Comparison of ENCODE assay signal across 29 cellular contexts in genomic region chr20:49980140-49981008, GRCh38. TPM values are rescaled to one million over a fixed set of nuclear protein-coding genes. Genes with fewer than 3 reads are reported as not detected.
A peak's percentile ranks its signal among the peaks of the same experiment; 100 is the strongest.
DNase-seq lines count a peak whose midpoint lies in the region; ATAC-seq, FAIRE-seq and TF ChIP-seq lines count a peak whose summit lies in the region.
"Had no signal": no experiment of that assay in that cellular context is flagged by ENCODE, and none has a peak within 500 bp of the region (broad histone marks: within the 10 kb centered on the region; RNA-seq: fewer than 3 reads in every experiment).

No MANE protein-coding gene starts in this region.

- CTCF ChIA-PET in K562 (lab: Yijun Ruan, JAX; ENCODE audit: low intra/inter-chr PET ratio) (interaction anchor here (1.9 to 8.4 kb wide), 3 partner anchors 90 to 189 kb away, joined by 13 to 100 read pairs (median 18); no protein-coding TSS in a partner anchor), A673 (lab: Charles Lee) (interaction anchor here (0.6 to 2.5 kb wide), 4 partner anchors 89 to 199 kb away, joined by 3 to 12 read pairs (median 3); no protein-coding TSS in a partner anchor)

- H3K36me3 Mint-ChIP-seq in nephron progenitor cell (ENCODE audit: low read depth) = peaks cover 6% of the 10 kb centered on the region
- H3K36me3 Mint-ChIP-seq: natural killer cell had no signal

- peaks cover 57% of the 10 kb centered on the region for H3K4me1 Mint-ChIP-seq in nephron progenitor cell

- no peaks in the 10 kb centered on the region for H3K9me3 ChIP-seq in K562 (replicated peaks; ENCODE audit: control insufficient read depth, insufficient read depth, low read depth, low read length)
- no peaks in the 10 kb centered on the region for H3K9me3 ChIP-seq in A673 (ENCODE audit: low read depth, low read length, poor library complexity, severe bottlenecking)
- no peaks in the 10 kb centered on the region for H3K9me3 ChIP-seq in tibial nerve
- H3K9me3 ChIP-seq: ovary, SJCRH30, transverse colon had no signal

- in situ Hi-C loops in K562 (cut with MboI) = loop anchor here (5.0 kb wide), 2 partner anchors 92 to 187 kb away; no protein-coding TSS in a partner anchor

- FAIRE-seq in K562 (lab: Jason Lieb, UNC) = no peak
- FAIRE-seq: small intestine had no signal

- no peak overlapping the region for H3K4me2 ChIP-seq in K562 (ENCODE audit: insufficient read depth, low read length)

- TF ChIP-seq POLR2A in K562 (conservative IDR thresholded peaks at IDR 0.05) (no peak), tibial nerve (IDR thresholded peaks at IDR 0.05) (no peak)

- H3K9me3 Mint-ChIP-seq in nephron progenitor cell = no peaks in the 10 kb centered on the region
- H3K9me3 Mint-ChIP-seq: activated naive CD8-positive, alpha-beta T cell treated with anti-CD3 and anti-CD28 coated beads, Interleukin-2, amount 50 U/mL, for 24 hours; natural killer cell; T-helper 1 cell treated with Interleukin-12 subunit alpha and Interleukin-12 subunit beta and Interleukin-4 antibody, amounts not matched to agents 30 μg/mL and 1 μg/mL, for 36 hours had no signal

- WGBS in K562 (ENCODE audit: insufficient coverage, low coverage, missing lambda C conversion rate) = 81% methylated on average over 10 of the region's 11 CpGs
- WGBS in tibial nerve, 2 donors = 75 to 78% methylated on average over 11 of the region's 11 CpGs

- peak overlapping the region; percentile 98 for H2AFZ ChIP-seq in K562 (ENCODE audit: low read depth, low read length)

- H3K27me3 ChIP-seq in H7 (ENCODE audit: control insufficient read depth, insufficient read depth, low read length) (peaks cover 17% of the 10 kb centered on the region), K562 (ENCODE audit: control insufficient read depth in 2 of 2, insufficient read depth in 2 of 2, low read length in 2 of 2) (no peaks in the 10 kb centered on the region), A673 (replicated peaks; ENCODE audit: insufficient read depth, low read depth, low read length, poor library complexity) (no peaks in the 10 kb centered on the region), tibial nerve (no peaks in the 10 kb centered on the region)
- H3K27me3 ChIP-seq: BE2C, ovary, SJCRH30 had no signal

- peaks cover 26% of the 10 kb centered on the region for H3K79me2 ChIP-seq in K562 (ENCODE audit: control insufficient read depth, insufficient read depth, low read length)

- BruUV-seq in K562 (replicated peaks; lab: Mats Ljungman, UMichigan) (no TSS peak), A673 (replicated peaks; lab: Mats Ljungman, UMichigan) (no TSS peak)

- H3K36me3 ChIP-seq in H7 (replicated peaks; ENCODE audit: control insufficient read depth, insufficient read depth, low read length) = peaks cover 2% of the 10 kb centered on the region
- peaks cover 18% of the 10 kb centered on the region; the same call in 2 of the 3 replicates for H3K36me3 ChIP-seq in K562 (ENCODE audit: control insufficient read depth, insufficient read depth, low read length)
- H3K36me3 ChIP-seq in A673 (ENCODE audit: insufficient read depth, low read length, poor library complexity, severe bottlenecking) = no peaks in the 10 kb centered on the region
- H3K36me3 ChIP-seq in tibial nerve = no peaks in the 10 kb centered on the region
- H3K36me3 ChIP-seq: ovary, transverse colon had no signal

- TF ChIP-seq CTCF in K562 (IDR thresholded peaks at IDR 0.05 in 2 of 3, conservative IDR thresholded peaks at IDR 0.05 in 1 of 3; ENCODE audit: insufficient read depth in 2 of 3, low read depth in 1 of 3, low read length in 3 of 3) = no peak
- TF ChIP-seq CTCF in nephron progenitor cell (IDR thresholded peaks at IDR 0.05) = no peak
- TF ChIP-seq CTCF in A673 (conservative IDR thresholded peaks at IDR 0.05; ENCODE audit: low read depth, low read length) = no peak
- TF ChIP-seq CTCF in tibial nerve (IDR thresholded peaks at IDR 0.05) = no peak

- intact Hi-C loops in K562 (cut with micrococcal nuclease) = loop anchor here (10.0 kb wide), 1 partner anchor 484 kb away; no protein-coding TSS in a partner anchor
- intact Hi-C loops in A673 (cut with micrococcal nuclease; ENCODE audit: unreplicated experiment) = loop anchor here (5.0 kb wide), 1 partner anchor 482 kb away; no protein-coding TSS in a partner anchor

- TF ChIP-seq RAD21 in K562 (CRISPR knock-in tag; conservative IDR thresholded peaks at IDR 0.05 in 1 of 2, IDR thresholded peaks at IDR 0.05 in 1 of 2) = no peak

- H3K4me3 ChIP-seq in H7 (ENCODE audit: insufficient read depth, low read depth, low read length) = no peak overlapping the region
- no peak overlapping the region for H3K4me3 ChIP-seq in K562
- no peak overlapping the region for H3K4me3 ChIP-seq in A673 (ENCODE audit: low read depth, low read length, poor library complexity, severe bottlenecking)
- H3K4me3 ChIP-seq in tibial nerve = no peak overlapping the region
- H3K4me3 ChIP-seq: ovary, SJCRH30, transverse colon had no signal

- ATAC-seq in K562 = no peak
- ATAC-seq: activated CD8-positive, alpha-beta T cell treated with anti-CD3 and anti-CD28 coated beads, Interleukin-2, amount 10 ng/mL, durations not matched to agents 7 days and 5 days; activated naive CD8-positive, alpha-beta T cell treated with anti-CD3 and anti-CD28 coated beads, Interleukin-2, amount 50 U/mL, for 24 hours; natural killer cell had no signal

- no peak for TF ChIP-seq EP300 in K562 (IDR thresholded peaks at IDR 0.05; ENCODE audit: low read length)
- TF ChIP-seq EP300 in tibial nerve (IDR thresholded peaks at IDR 0.05) = no peak

- H3K4me1 ChIP-seq in K562 (replicated peaks in 1 of 2; ENCODE audit: control insufficient read depth in 2 of 2, insufficient read depth in 2 of 2, low read length in 2 of 2) (peaks cover 55 to 58% of the 10 kb centered on the region in 2 experiments), A673 (ENCODE audit: insufficient read depth, low read length, poor library complexity, severe bottlenecking) (peaks cover 33% of the 10 kb centered on the region), tibial nerve (peaks cover 0 to 56% (median 15%) of the 10 kb centered on the region in 4 donors)

- POLR2A ChIA-PET in K562 (lab: Yijun Ruan, JAX) (interaction anchor here (0.7 to 1.1 kb wide), 4 partner anchors 91 to 624 kb away, joined by 3 to 5 read pairs (median 3); no protein-coding TSS in a partner anchor), A673 (lab: Charles Lee; ENCODE audit: low non-redundant PET) (no interaction called here)

- H3K4me3 Mint-ChIP-seq in nephron progenitor cell = peak overlapping the region; percentile 54
- H3K4me3 Mint-ChIP-seq: activated CD8-positive, alpha-beta T cell treated with anti-CD3 and anti-CD28 coated beads, Interleukin-2, amount 10 ng/mL, durations not matched to agents 7 days and 5 days; activated naive CD8-positive, alpha-beta T cell treated with anti-CD3 and anti-CD28 coated beads, Interleukin-2, amount 50 U/mL, for 24 hours; natural killer cell; T-helper 1 cell treated with Interleukin-12 subunit alpha and Interleukin-12 subunit beta and Interleukin-4 antibody, amounts not matched to agents 30 μg/mL and 1 μg/mL, for 36 hours had no signal

- no peaks in the 10 kb centered on the region; the same call in 1 of the 2 replicates for H4K20me1 ChIP-seq in K562 (replicated peaks; ENCODE audit: control insufficient read depth, insufficient read depth, low read length)

- H3K27me3 Mint-ChIP-seq in nephron progenitor cell (ENCODE audit: low read depth, poor library complexity) = peaks cover 14% of the 10 kb centered on the region

- H3K9me1 ChIP-seq in K562 (ENCODE audit: control insufficient read depth, insufficient read depth, low read length) = no peaks in the 10 kb centered on the region

- peak overlapping the region; percentile 34; the same call in 1 of the 3 replicates for H3K27ac ChIP-seq in K562 (ENCODE audit: extremely low read depth, low read depth, low read length)
- no peak overlapping the region for H3K27ac ChIP-seq in A673 (ENCODE audit: low read depth, low read length, poor library complexity, severe bottlenecking)
- peak overlapping the region in 1 of 4 donors; percentile 41 for H3K27ac ChIP-seq in tibial nerve
- H3K27ac ChIP-seq: HL-60, ovary, SJCRH30, transverse colon had no signal

- no peak overlapping the region for H3K27ac Mint-ChIP-seq in nephron progenitor cell
- H3K27ac Mint-ChIP-seq: activated CD8-positive, alpha-beta T cell treated with anti-CD3 and anti-CD28 coated beads, Interleukin-2, amount 10 ng/mL, durations not matched to agents 7 days and 5 days; activated naive CD8-positive, alpha-beta T cell treated with anti-CD3 and anti-CD28 coated beads, Interleukin-2, amount 50 U/mL, for 24 hours; natural killer cell; T-helper 1 cell treated with Interleukin-12 subunit alpha and Interleukin-12 subunit beta and Interleukin-4 antibody, amounts not matched to agents 30 μg/mL and 1 μg/mL, for 36 hours had no signal

- peak overlapping the region in 1 of 2 experiments; percentile 92; a peak in 1 of 4 replicates for H3K9ac ChIP-seq in K562 (ENCODE audit: insufficient read depth in 1 of 2, low read depth in 2 of 2, low read length in 2 of 2)

- DNase-seq in NCI-H345 (lab: John Stamatoyannopoulos, UW) = peak; percentile 22
- DNase-seq in NCI-H345 treated with DMSO at 0.1 percent for 48 hours (lab: John Stamatoyannopoulos, UW; ENCODE audit: unreplicated experiment) = no peak
- DNase-seq in H7 = peak; percentile 42
- no peak for DNase-seq in K562 (ENCODE audit: extremely low read depth in 1 of 4, low spot score in 3 of 4)
- DNase-seq in nephron progenitor cell = no peak
- no peak for DNase-seq in activated CD4-positive, alpha-beta T cell treated with anti-CD3 and anti-CD28 coated beads, Interleukin-2, amount 50 U/mL, for 4 hours
- no peak for DNase-seq in A673 (ENCODE audit: low spot score)
- no peak for DNase-seq in tibial nerve (ENCODE audit: low spot score in 2 of 2)
- DNase-seq: activated CD8-positive, alpha-beta T cell treated with anti-CD3 and anti-CD28 coated beads, Interleukin-2, amount 10 ng/mL, durations not matched to agents 7 days and 5 days; activated effector memory CD4-positive, alpha-beta T cell treated with Interleukin-2 at 50 U/mL for 16 hours; activated naive CD8-positive, alpha-beta T cell treated with anti-CD3 and anti-CD28 coated beads, Interleukin-2, amount 50 U/mL, for 24 hours; activated T-cell treated with anti-CD3 and anti-CD28 coated beads for 4 hours; BE2C; dermis blood vessel endothelial cell; islet precursor cell; midbrain; natural killer cell; NCI-H146; NCI-H2107; NCI-H510A; ovary; SJCRH30; small intestine; stimulated activated CD4-positive, alpha-beta T cell treated with anti-CD3 and anti-CD28 coated beads, Interleukin-1b, Interleukin-23, amount 100 ng/mL, for 48 hours; stimulated activated CD8-positive, alpha-beta memory T cell treated with anti-CD3 and anti-CD28 coated beads, Interleukin-4, amount 100 ng/mL, for 48 hours; transverse colon had no signal

RNA-seq across cellular contexts. Expression of gene SNAI1, which starts 2.4 kb away (rescaled TPM):
- 9.4 and 13.3 TPM in 2 replicates for total RNA-seq in H7 (2014; rRNA removed; shearing (Covaris generic))
- 4.4 and 12.8 TPM in 2 replicates for total RNA-seq in K562 (2011; cell fraction: chromatin; rRNA removed; ENCODE audit: low replicate concordance)
- total RNA-seq in K562 (2011; cell fraction: nucleolus; rRNA removed) = 12.4 and 15.3 TPM in 2 replicates
- total RNA-seq in K562 (2011; cell fraction: nucleoplasm; rRNA removed) = 9.8 and 10.2 TPM in 2 replicates
- total RNA-seq in K562 (2014; rRNA removed) (1.7 and 7.3 TPM in 2 replicates), K562 (2014; rRNA removed; fragmentation: Illumina TruSeq; extraction: Trizol) (1.1 and 2.0 TPM in 2 replicates), K562 (2015; rRNA removed; fragmentation: Illumina TruSeq; extraction: Trizol) (2.4 TPM in 2 replicates), K562 (2021) (10.7 and 13.4 TPM in 2 replicates), A673 (2021) (4.1 and 4.4 TPM in 2 replicates), tibial nerve (10 to 100 TPM in 1 of 4 donors, 1 to 10 TPM in 3; 4.2 to 14.4 (median 6.0) TPM)
- polyA plus RNA-seq in K562 (2011; rRNA removed) (1.6 and 7.1 TPM in 2 replicates), K562 (2014; fragmentation: Illumina TruSeq; extraction: Trizol) (11.6 and 12.3 TPM in 2 replicates), K562 (2014; fragmentation: Nextera tagmentation; extraction: Ambion mirVana) (under 1 TPM; 0.32 to 0.80 TPM), K562 (2014; rRNA removed) (3.1 and 6.4 TPM in 2 replicates)
- 2.3 and 3.2 TPM in 2 replicates for polyA plus RNA-seq in K562 (2011; cell fraction: cytosol; rRNA removed)
- 10.9 and 15.0 TPM in 2 replicates for polyA plus RNA-seq in K562 (2011; cell fraction: nucleus; rRNA removed)
- 9.7 and 21.7 TPM in 2 replicates for polyA plus RNA-seq in K562 (2012)
- 1.2 and 1.4 TPM in 2 replicates for polyA minus RNA-seq in K562 (2011; rRNA and poly(A)+ RNA removed)
- polyA minus RNA-seq in K562 (2011; cell fraction: cytosol; rRNA and poly(A)+ RNA removed) = 3.7 and 4.9 TPM in 2 replicates
- 6.7 and 14.1 TPM in 2 replicates for polyA minus RNA-seq in K562 (2011; cell fraction: nucleus; rRNA and poly(A)+ RNA removed)
- total RNA-seq: LHCN-M2 had no signal

RNA-seq across cellular contexts. Expression of gene RNF114, which starts 44.2 kb away (rescaled TPM):
- total RNA-seq in H7 (2014; rRNA removed; shearing (Covaris generic)) = 75.7 and 76.4 TPM in 2 replicates
- total RNA-seq in K562 (2011; cell fraction: chromatin; rRNA removed; ENCODE audit: low replicate concordance) = 128 TPM in 2 replicates
- 83.2 and 92.9 TPM in 2 replicates for total RNA-seq in K562 (2011; cell fraction: nucleolus; rRNA removed)
- 138 and 187 TPM in 2 replicates for total RNA-seq in K562 (2011; cell fraction: nucleoplasm; rRNA removed)
- 53.5 and 82.2 TPM in 2 replicates for total RNA-seq in K562 (2014; rRNA removed)
- 62.6 and 66.5 TPM in 2 replicates for total RNA-seq in K562 (2014; rRNA removed; fragmentation: Illumina TruSeq; extraction: Trizol)
- total RNA-seq in K562 (2015; rRNA removed; fragmentation: Illumina TruSeq; extraction: Trizol) = 54.5 and 57.2 TPM in 2 replicates
- total RNA-seq in K562 (2021) = 89.1 and 90.3 TPM in 2 replicates
- polyA plus RNA-seq in K562 (2011; rRNA removed) = 102 and 111 TPM in 2 replicates
- polyA plus RNA-seq in K562 (2011; cell fraction: cytosol; rRNA removed) = 130 and 133 TPM in 2 replicates
- 116 and 131 TPM in 2 replicates for polyA plus RNA-seq in K562 (2011; cell fraction: nucleus; rRNA removed)
- 78.1 and 81.2 TPM in 2 replicates for polyA plus RNA-seq in K562 (2012)
- polyA plus RNA-seq in K562 (2014; fragmentation: Illumina TruSeq; extraction: Trizol) = 75.8 and 81.2 TPM in 2 replicates
- polyA plus RNA-seq in K562 (2014; fragmentation: Nextera tagmentation; extraction: Ambion mirVana) = 10 to 100 TPM; 38.6 to 64.5 TPM
- 55.9 and 76.9 TPM in 2 replicates for polyA plus RNA-seq in K562 (2014; rRNA removed)
- 63.1 and 64.7 TPM in 2 replicates for polyA minus RNA-seq in K562 (2011; rRNA and poly(A)+ RNA removed)
- 44.9 and 69.4 TPM in 2 replicates for polyA minus RNA-seq in K562 (2011; cell fraction: cytosol; rRNA and poly(A)+ RNA removed)
- 42.4 and 53.6 TPM in 2 replicates for polyA minus RNA-seq in K562 (2011; cell fraction: nucleus; rRNA and poly(A)+ RNA removed)
- 83.6 and 90.0 TPM in 2 replicates for total RNA-seq in A673 (2021)
- total RNA-seq in tibial nerve = 100 to 1,000 TPM; 211 to 311 (median 272) TPM

Comparison
In these comparisons a context has a peak if more than half of its experiments do, and no peak if none do; other contexts are left out.
1. DNase-seq: peak in NCI-H345 (single experiment) and H7 (single experiment); none in NCI-H345 treated with DMSO at 0.1 percent for 48 hours (single experiment), K562 (0 of 4), nephron progenitor cell (single experiment), activated CD4-positive, alpha-beta T cell treated with anti-CD3 and anti-CD28 coated beads, Interleukin-2, amount 50 U/mL, for 4 hours (0 of 2), A673 (single experiment) and tibial nerve (0 of 2).